Comparison of ENCODE assay signal across 9 cellular contexts in genomic region chr12:56722832-56723231, GRCh38. TPM values are rescaled to one million over a fixed set of nuclear protein-coding genes. Genes with fewer than 3 reads are reported as not detected.
DNase-seq lines count a peak whose midpoint lies in the region; ATAC-seq, FAIRE-seq and TF ChIP-seq lines count a peak whose summit lies in the region.
"Had no signal": no experiment of that assay in that cellular context is flagged by ENCODE, and none has a peak within 500 bp of the region (broad histone marks: within the 10 kb centered on the region; RNA-seq: fewer than 3 reads in every experiment).

No MANE protein-coding gene starts in this region.

- H3K4me2 ChIP-seq in DOHH2 (ENCODE audit: low read length) = peak overlapping the region; percentile 97
- H3K4me2 ChIP-seq in OCI-LY3 (ENCODE audit: low read length) = peak overlapping the region; percentile 91
- H3K4me2 ChIP-seq in endothelial cell of umbilical vein (ENCODE audit: insufficient read depth, low read length) = peak overlapping the region; percentile 71
- H3K4me2 ChIP-seq in osteoblast (ENCODE audit: insufficient read depth, low read length) = peak overlapping the region; percentile 98
- no peak overlapping the region for H3K4me2 ChIP-seq in neuronal stem cell (ENCODE audit: insufficient read depth, low read length, poor library complexity, severe bottlenecking)

- H3K9me2 ChIP-seq in DOHH2 (replicated peaks; ENCODE audit: control insufficient read depth, low read length) = no peaks in the 10 kb centered on the region

- intact Hi-C loops in endothelial cell of umbilical vein (cut with micrococcal nuclease) = no loop called here
- intact Hi-C loops in testis (cut with DNase I; ENCODE audit: low total_unique reads) = no loop called here

- no peak overlapping the region for H2BK12ac ChIP-seq in neuronal stem cell (ENCODE audit: low read length)

- H4K8ac ChIP-seq in neuronal stem cell (ENCODE audit: low read depth, low read length) = no peak overlapping the region

- 0 out of 2 replicates have a peak overlapping the region, but pooled peaks have one; percentile 100 for H3K9ac ChIP-seq in OCI-LY3 (ENCODE audit: low read length)
- H3K9ac ChIP-seq in endothelial cell of umbilical vein (replicated peaks; ENCODE audit: extremely low read depth, insufficient read depth, low read length) = peak overlapping the region; percentile 90
- H3K9ac ChIP-seq in neuronal stem cell (ENCODE audit: low read depth, low read length, poor library complexity) = no peak overlapping the region

- 45 to 52% methylated on average over 4 of the region's 4 CpGs for WGBS in testis, 2 donors
- WGBS in neuronal stem cell (ENCODE audit: extremely low coverage in 2 of 2, insufficient read length in 2 of 2, insufficient replicate concordance in 1 of 2), 2 donors = no CpG with 5 or more reads among the region's 4 CpGs

- DNase-seq in endothelial cell of umbilical vein (ENCODE audit: low read depth, low spot score) = no peak
- DNase-seq in osteoblast (ENCODE audit: insufficient read length, low spot score, missing footprints) = no peak
- no peak for DNase-seq in testis
- DNase-seq in neuronal stem cell (ENCODE audit: low spot score) = no peak
- DNase-seq: Kasumi-1 had no signal

- H3K27me3 ChIP-seq in DOHH2 (ENCODE audit: control insufficient read depth, low read length) = no peaks in the 10 kb centered on the region
- H3K27me3 ChIP-seq in OCI-LY3 (ENCODE audit: low read depth, low read length) = no peaks in the 10 kb centered on the region
- no peaks in the 10 kb centered on the region for H3K27me3 ChIP-seq in endothelial cell of umbilical vein (ENCODE audit: control insufficient read depth in 2 of 2, insufficient read depth in 2 of 2, low read length in 2 of 2)
- no peaks in the 10 kb centered on the region for H3K27me3 ChIP-seq in osteoblast (ENCODE audit: insufficient read depth, low read length)
- H3K27me3 ChIP-seq in testis = no peaks in the 10 kb centered on the region
- H3K27me3 ChIP-seq in neuronal stem cell (ENCODE audit: control insufficient read depth in 3 of 3, insufficient read depth in 3 of 3, low read depth in 1 of 3, low read length in 3 of 3) = no peaks in the 10 kb centered on the region

- no peak overlapping the region for H3K23ac ChIP-seq in neuronal stem cell (ENCODE audit: low read depth, low read length, poor library complexity)

- no peak overlapping the region for H2BK5ac ChIP-seq in neuronal stem cell (ENCODE audit: low read length)

- H4K20me1 ChIP-seq in DOHH2 (ENCODE audit: control insufficient read depth, insufficient read depth, low read depth, low read length) (peaks cover 54% of the 10 kb centered on the region), OCI-LY3 (ENCODE audit: insufficient read depth, low read length) (peaks cover 65% of the 10 kb centered on the region), endothelial cell of umbilical vein (replicated peaks; ENCODE audit: control insufficient read depth, extremely low read depth, insufficient read depth, low read length) (peaks cover 9% of the 10 kb centered on the region), osteoblast (ENCODE audit: insufficient read depth, low read length) (peaks cover 57% of the 10 kb centered on the region)

- peak overlapping the region; percentile 100 for H3K4me3 ChIP-seq in DOHH2 (ENCODE audit: low read length)
- H3K4me3 ChIP-seq in OCI-LY3 (ENCODE audit: low read length) = peak overlapping the region; percentile 99
- peak overlapping the region in 2 of 3 experiments; percentile 85 to 86 for H3K4me3 ChIP-seq in endothelial cell of umbilical vein (replicated peaks in 1 of 3; ENCODE audit: insufficient read depth in 1 of 3, low read depth in 1 of 3, low read length in 3 of 3)
- peak overlapping the region; percentile 100 for H3K4me3 ChIP-seq in osteoblast (ENCODE audit: insufficient read depth, low read length)
- no peak overlapping the region for H3K4me3 ChIP-seq in testis
- peak overlapping the region in 1 of 2 donors; percentile 82 for H3K4me3 ChIP-seq in neuronal stem cell (ENCODE audit: low read length in 2 of 2)

- no peaks in the 10 kb centered on the region for H3K9me1 ChIP-seq in endothelial cell of umbilical vein (replicated peaks; ENCODE audit: control insufficient read depth, extremely low read depth, insufficient read depth, low read length)

- no peak overlapping the region for H2BK120ac ChIP-seq in neuronal stem cell (ENCODE audit: low read depth, low read length)

- POLR2A ChIA-PET in endothelial cell of umbilical vein (lab: Charles Lee) = no interaction called here

- no peak overlapping the region for H3K14ac ChIP-seq in neuronal stem cell (ENCODE audit: low read length)

- CTCF ChIA-PET in endothelial cell of umbilical vein (lab: Charles Lee) = interaction anchor here (1.5 kb wide), 1 partner anchor 38 kb away, joined by 4 read pairs; no protein-coding TSS in a partner anchor

- H4K91ac ChIP-seq in neuronal stem cell (ENCODE audit: low read depth, low read length, poor library complexity) = no peak overlapping the region

- H3F3A ChIP-seq in DOHH2 (ENCODE audit: control insufficient read depth, insufficient read depth) = peaks cover 48% of the 10 kb centered on the region

- H2AFZ ChIP-seq in OCI-LY3 (ENCODE audit: low read depth, low read length) (no peak overlapping the region), endothelial cell of umbilical vein (ENCODE audit: low read depth, low read length) (no peak overlapping the region), osteoblast (ENCODE audit: low read length) (no peak overlapping the region), neuronal stem cell (ENCODE audit: low read length) (no peak overlapping the region)

- TF ChIP-seq POLR2A in endothelial cell of umbilical vein (IDR thresholded peaks at IDR 0.05; ENCODE audit: low read depth, low read length) = no peak
- TF ChIP-seq POLR2A in testis (IDR thresholded peaks at IDR 0.05) = no peak

- no peaks in the 10 kb centered on the region for H3K9me3 ChIP-seq in DOHH2 (ENCODE audit: control insufficient read depth, insufficient read depth, low read length)
- no peaks in the 10 kb centered on the region for H3K9me3 ChIP-seq in OCI-LY3 (ENCODE audit: insufficient read depth, low read length)
- H3K9me3 ChIP-seq in endothelial cell of umbilical vein (replicated peaks; ENCODE audit: control insufficient read depth, insufficient read depth, low read length) = no peaks in the 10 kb centered on the region
- H3K9me3 ChIP-seq in osteoblast (ENCODE audit: low read depth, low read length) = no peaks in the 10 kb centered on the region
- no peaks in the 10 kb centered on the region for H3K9me3 ChIP-seq in testis
- no peaks in the 10 kb centered on the region for H3K9me3 ChIP-seq in neuronal stem cell (replicated peaks in 1 of 2; ENCODE audit: control insufficient read depth in 2 of 2, insufficient read depth in 1 of 2, low read depth in 1 of 2, low read length in 2 of 2)

- dilution Hi-C loops in endothelial cell of umbilical vein (cut with MboI; ENCODE audit: extremely low pct_ligation_motif_present, low sequenced_read_pairs) = no loop called here

- no peak for TF ChIP-seq CTCF in DOHH2 (IDR thresholded peaks at IDR 0.05; ENCODE audit: low read depth, low read length, poor library complexity, severe bottlenecking)
- no peak for TF ChIP-seq CTCF in OCI-LY3 (IDR thresholded peaks at IDR 0.05; ENCODE audit: low read depth, low read length)
- no peak for TF ChIP-seq CTCF in endothelial cell of umbilical vein (IDR thresholded peaks at IDR 0.05; ENCODE audit: extremely low read depth in 1 of 2, insufficient read depth in 1 of 2, low read depth in 1 of 2, low read length in 2 of 2)
- TF ChIP-seq CTCF in osteoblast (IDR thresholded peaks at IDR 0.05; ENCODE audit: extremely low read depth, low read depth, low read length) = no peak
- TF ChIP-seq CTCF in testis (IDR thresholded peaks at IDR 0.05) = no peak

- H3K36me3 ChIP-seq in DOHH2 (ENCODE audit: control insufficient read depth, low read length) = peaks cover 70% of the 10 kb centered on the region
- H3K36me3 ChIP-seq in OCI-LY3 (replicated peaks; ENCODE audit: low read depth, low read length) = peaks cover 60% of the 10 kb centered on the region
- peaks cover 9 to 12% of the 10 kb centered on the region in 2 experiments for H3K36me3 ChIP-seq in endothelial cell of umbilical vein (ENCODE audit: control insufficient read depth in 2 of 2, extremely low read depth in 1 of 2, insufficient read depth in 2 of 2, low read length in 2 of 2)
- H3K36me3 ChIP-seq in osteoblast (ENCODE audit: insufficient read depth, low read length) = peaks cover 44% of the 10 kb centered on the region
- H3K36me3 ChIP-seq in testis (ENCODE audit: low read depth, missing control alignments) = no peaks in the 10 kb centered on the region
- peaks cover 26 to 67% of the 10 kb centered on the region in 2 donors for H3K36me3 ChIP-seq in neuronal stem cell (replicated peaks in 1 of 2; ENCODE audit: control insufficient read depth in 2 of 2, insufficient read depth in 2 of 2, low read length in 2 of 2)

- H3K27ac ChIP-seq in DOHH2 (ENCODE audit: low read depth, low read length) (0 out of 2 replicates have a peak overlapping the region, but pooled peaks have one; percentile 96), OCI-LY3 (ENCODE audit: low read length) (no peak overlapping the region), endothelial cell of umbilical vein (ENCODE audit: insufficient read depth, low read depth, low read length) (no peak overlapping the region), osteoblast (ENCODE audit: low read depth, low read length) (peak overlapping the region; percentile 98), testis (peak overlapping the region in 1 of 2 donors; percentile 97), neuronal stem cell (replicated peaks; ENCODE audit: low read length) (no peak overlapping the region)

- no TSS peak for BruUV-seq in endothelial cell of umbilical vein (replicated peaks; lab: Mats Ljungman, UMichigan)

- H2BK15ac ChIP-seq in neuronal stem cell (ENCODE audit: low read length) = no peak overlapping the region

- peaks cover 4% of the 10 kb centered on the region for H3K79me1 ChIP-seq in neuronal stem cell (ENCODE audit: low read depth, low read length)

- no peak for FAIRE-seq in endothelial cell of umbilical vein (lab: Jason Lieb, UNC)

- no peak overlapping the region for H3K4ac ChIP-seq in neuronal stem cell (ENCODE audit: low read length)

- ATAC-seq in GM18511 (IDR thresholded peaks at IDR 0.05; ENCODE audit: unreplicated experiment) (no peak), HG03520 (IDR thresholded peaks at IDR 0.05; ENCODE audit: unreplicated experiment) (no peak)

- H3K4me1 ChIP-seq in DOHH2 (ENCODE audit: control insufficient read depth, low read length) (peaks cover 76% of the 10 kb centered on the region), OCI-LY3 (ENCODE audit: low read length) (peaks cover 57% of the 10 kb centered on the region), endothelial cell of umbilical vein (ENCODE audit: control insufficient read depth, extremely low read depth, insufficient read depth, low read length) (peaks cover 33% of the 10 kb centered on the region), osteoblast (ENCODE audit: insufficient read depth, low read length) (peaks cover 31% of the 10 kb centered on the region), testis (peaks cover 36% of the 10 kb centered on the region), neuronal stem cell (ENCODE audit: control insufficient read depth in 2 of 2, insufficient read depth in 1 of 2, low read depth in 1 of 2, low read length in 2 of 2) (peaks cover 14 to 20% of the 10 kb centered on the region in 2 donors)

- H3K79me2 ChIP-seq in DOHH2 (ENCODE audit: control insufficient read depth, low read length) (peaks cover 74% of the 10 kb centered on the region), OCI-LY3 (ENCODE audit: low read length) (peaks cover 77% of the 10 kb centered on the region), endothelial cell of umbilical vein (ENCODE audit: control insufficient read depth, insufficient read depth, low read length) (peaks cover 71% of the 10 kb centered on the region), osteoblast (ENCODE audit: insufficient read depth, low read length) (peaks cover 71% of the 10 kb centered on the region)

- H2AK5ac ChIP-seq in neuronal stem cell (ENCODE audit: low read depth, low read length) = no peak overlapping the region

- no peak overlapping the region for H3K18ac ChIP-seq in neuronal stem cell (ENCODE audit: low read length)

RNA-seq across cellular contexts. Expression of gene NACA, which starts 2.3 kb away (rescaled TPM):
- total RNA-seq in endothelial cell of umbilical vein = 886 and 892 TPM in 2 replicates
- polyA plus RNA-seq in endothelial cell of umbilical vein = 130 and 260 TPM in 2 replicates
- 311 and 453 TPM in 2 replicates for polyA plus RNA-seq in endothelial cell of umbilical vein (2011; cell fraction: cytosol; rRNA removed)
- 103 and 153 TPM in 2 replicates for polyA plus RNA-seq in endothelial cell of umbilical vein (2011; cell fraction: nucleus; rRNA removed)
- polyA plus RNA-seq in endothelial cell of umbilical vein (2012) = 1,629 and 2,020 TPM in 2 replicates
- 252 TPM in 2 replicates for polyA minus RNA-seq in endothelial cell of umbilical vein
- polyA minus RNA-seq in endothelial cell of umbilical vein (2011; cell fraction: cytosol; rRNA and poly(A)+ RNA removed) = 136 TPM
- 36.7 and 40.2 TPM in 2 replicates for polyA minus RNA-seq in endothelial cell of umbilical vein (2011; cell fraction: nucleus; rRNA and poly(A)+ RNA removed)
- 808 and 845 TPM in 2 replicates for total RNA-seq in osteoblast
- 100 to 1,000 TPM; 431 to 696 TPM for total RNA-seq in testis
- 866 TPM for polyA plus RNA-seq in testis (ENCODE audit: insufficient read depth, low read depth, low replicate concordance)
- 2,797 TPM for polyA plus RNA-seq in neuronal stem cell (2013, experiment 1 of 2)
- 2,786 TPM for polyA plus RNA-seq in neuronal stem cell (2013, experiment 2 of 2)

RNA-seq across cellular contexts. Expression of gene PRIM1, which starts 29.3 kb away (rescaled TPM):
- total RNA-seq in endothelial cell of umbilical vein (12.1 and 13.4 TPM in 2 replicates), osteoblast (5.0 and 5.8 TPM in 2 replicates), testis (10 to 100 TPM; 20.5 to 29.9 TPM)
- polyA plus RNA-seq in endothelial cell of umbilical vein (8.0 and 10.9 TPM in 2 replicates), testis (ENCODE audit: insufficient read depth, low read depth, low replicate concordance) (21.8 TPM)
- polyA plus RNA-seq in endothelial cell of umbilical vein (2011; cell fraction: cytosol; rRNA removed) = 12.4 and 15.2 TPM in 2 replicates
- polyA plus RNA-seq in endothelial cell of umbilical vein (2011; cell fraction: nucleus; rRNA removed) = 15.6 and 17.6 TPM in 2 replicates
- polyA plus RNA-seq in endothelial cell of umbilical vein (2012) = 5.6 and 15.0 TPM in 2 replicates
- polyA minus RNA-seq in endothelial cell of umbilical vein = 16.9 and 17.4 TPM in 2 replicates
- polyA minus RNA-seq in endothelial cell of umbilical vein (2011; cell fraction: cytosol; rRNA and poly(A)+ RNA removed) = 30.0 TPM
- polyA minus RNA-seq in endothelial cell of umbilical vein (2011; cell fraction: nucleus; rRNA and poly(A)+ RNA removed) = 9.4 and 12.4 TPM in 2 replicates
- 37.6 TPM for polyA plus RNA-seq in neuronal stem cell (2013, experiment 1 of 2)
- 38.3 TPM for polyA plus RNA-seq in neuronal stem cell (2013, experiment 2 of 2)

RNA-seq across cellular contexts. Expression of gene PTGES3, which starts 34.7 kb away (rescaled TPM):
- total RNA-seq in endothelial cell of umbilical vein = 262 and 278 TPM in 2 replicates
- 33.4 and 48.5 TPM in 2 replicates for polyA plus RNA-seq in endothelial cell of umbilical vein
- 73.3 and 77.3 TPM in 2 replicates for polyA plus RNA-seq in endothelial cell of umbilical vein (2011; cell fraction: cytosol; rRNA removed)
- polyA plus RNA-seq in endothelial cell of umbilical vein (2011; cell fraction: nucleus; rRNA removed) = 37.5 and 49.3 TPM in 2 replicates
- 239 and 400 TPM in 2 replicates for polyA plus RNA-seq in endothelial cell of umbilical vein (2012)
- polyA minus RNA-seq in endothelial cell of umbilical vein = 21.7 and 27.4 TPM in 2 replicates
- 119 TPM for polyA minus RNA-seq in endothelial cell of umbilical vein (2011; cell fraction: cytosol; rRNA and poly(A)+ RNA removed)
- 26.1 and 27.9 TPM in 2 replicates for polyA minus RNA-seq in endothelial cell of umbilical vein (2011; cell fraction: nucleus; rRNA and poly(A)+ RNA removed)
- total RNA-seq in osteoblast = 63.0 and 71.3 TPM in 2 replicates
- total RNA-seq in testis = 100 to 1,000 TPM; 102 to 110 TPM
- polyA plus RNA-seq in testis (ENCODE audit: insufficient read depth, low read depth, low replicate concordance) = 267 TPM
- polyA plus RNA-seq in neuronal stem cell (2013, experiment 1 of 2) = 354 TPM
- 356 TPM for polyA plus RNA-seq in neuronal stem cell (2013, experiment 2 of 2)

RNA-seq across cellular contexts. Expression of gene HSD17B6, which starts 40.3 kb away (rescaled TPM):
- not detected in 2 replicates for total RNA-seq in endothelial cell of umbilical vein
- 0.25 TPM in 1 of 2 replicates, not detected in the other for polyA plus RNA-seq in endothelial cell of umbilical vein
- 0.19 and 0.23 TPM in 2 replicates for polyA plus RNA-seq in endothelial cell of umbilical vein (2011; cell fraction: cytosol; rRNA removed)
- 0.08 and 0.13 TPM in 2 replicates for polyA plus RNA-seq in endothelial cell of umbilical vein (2011; cell fraction: nucleus; rRNA removed)
- not detected in 2 replicates for polyA plus RNA-seq in endothelial cell of umbilical vein (2012)
- 0.36 and 0.85 TPM in 2 replicates for polyA minus RNA-seq in endothelial cell of umbilical vein
- polyA minus RNA-seq in endothelial cell of umbilical vein (2011; cell fraction: cytosol; rRNA and poly(A)+ RNA removed) = not detected
- not detected in 2 replicates for polyA minus RNA-seq in endothelial cell of umbilical vein (2011; cell fraction: nucleus; rRNA and poly(A)+ RNA removed)
- total RNA-seq in osteoblast = 0.88 and 4.7 TPM in 2 replicates
- total RNA-seq in testis = 10 to 100 TPM in 1 of 2 donors, 1 to 10 TPM in 1; 9.8 to 12.0 TPM
- polyA plus RNA-seq in testis (ENCODE audit: insufficient read depth, low read depth, low replicate concordance) = 36.1 TPM
- 5.5 TPM for polyA plus RNA-seq in neuronal stem cell (2013, experiment 1 of 2)
- 5.1 TPM for polyA plus RNA-seq in neuronal stem cell (2013, experiment 2 of 2)

Comparison
In these comparisons a context has a peak if more than half of its experiments do, and no peak if none do; other contexts are left out.
1. H3K27ac ChIP-seq: peak in DOHH2 (single experiment) and osteoblast (single experiment); none in OCI-LY3 (single experiment), endothelial cell of umbilical vein (single experiment) and neuronal stem cell (single experiment).
2. H3K4me3 ChIP-seq: peak in DOHH2 (single experiment), OCI-LY3 (single experiment), endothelial cell of umbilical vein (2 of 3) and osteoblast (single experiment); none in testis (0 of 2).